ENCODE assay signal across 16 cellular contexts in genomic region chr6:39190545-39191235, GRCh38. TPM values are rescaled to one million over a fixed set of nuclear protein-coding genes. Genes with fewer than 3 reads are reported as not detected.
"Had no signal": no experiment of that assay in that cellular context is flagged by ENCODE, and none has a peak within 500 bp of the region (broad histone marks: within the 10 kb centered on the region; RNA-seq: fewer than 3 reads in every experiment).

No MANE protein-coding gene starts in this region.

- H3K4me1 ChIP-seq: heart left ventricle, psoas muscle had no signal

- H3K9me3 ChIP-seq: heart left ventricle, psoas muscle, right lobe of liver, spleen, suprapubic skin, thyroid gland, upper lobe of right lung had no signal

- H3K27ac Mint-ChIP-seq: effector memory CD8-positive, alpha-beta T cell; naive thymus-derived CD4-positive, alpha-beta T cell had no signal

- H3K9me3 Mint-ChIP-seq: effector memory CD8-positive, alpha-beta T cell had no signal

- H3K4me3 ChIP-seq: cardiac muscle cell, heart left ventricle, psoas muscle, right lobe of liver, spleen, suprapubic skin, thyroid gland, upper lobe of right lung had no signal

- H3K27me3 Mint-ChIP-seq: effector memory CD8-positive, alpha-beta T cell; naive thymus-derived CD4-positive, alpha-beta T cell had no signal

- H3K4me3 Mint-ChIP-seq: effector memory CD8-positive, alpha-beta T cell; naive thymus-derived CD4-positive, alpha-beta T cell; stimulated activated naive B cell treated with anti-CD40 and anti-IgM and Interleukin-4, amounts not matched to agents 10 μg/mL and 1 μg/mL and 100 μg/mL, for 72 hours had no signal

- DNase-seq: effector memory CD8-positive, alpha-beta T cell; foreskin melanocyte; naive thymus-derived CD4-positive, alpha-beta T cell; spleen; stimulated activated CD4-positive, alpha-beta T cell treated with anti-CD3 and anti-CD28 coated beads, Interleukin-1b, Interleukin-23, amount 100 ng/mL, for 48 hours; stimulated activated CD4-positive, alpha-beta T cell treated with anti-CD3 and anti-CD28 coated beads, Interleukin-4, amount 100 ng/mL, for 4 hours; stimulated activated naive B cell treated with anti-CD40 and anti-IgM and Interleukin-4, amounts not matched to agents 10 μg/mL and 1 μg/mL and 100 μg/mL, for 72 hours had no signal

- H3K79me2 ChIP-seq: parathyroid adenoma had no signal

- ATAC-seq: effector memory CD8-positive, alpha-beta T cell had no signal

- H3K9ac ChIP-seq: parathyroid adenoma had no signal

- H3K27ac ChIP-seq: cardiac muscle cell, parathyroid adenoma, psoas muscle, right lobe of liver, spleen, suprapubic skin, upper lobe of right lung had no signal

- H3K36me3 ChIP-seq: cardiac muscle cell, heart left ventricle had no signal

- H3K27me3 ChIP-seq: cardiac muscle cell, heart left ventricle, right lobe of liver, spleen, suprapubic skin, thyroid gland, upper lobe of right lung had no signal

RNA-seq across cellular contexts. Expression of gene KCNK5, which starts 38.6 kb away (rescaled TPM):
- total RNA-seq: glomerular endothelial cell had no signal
